Comparison of ENCODE assay signal across 8 cellular contexts in the genomic region with DNA sequence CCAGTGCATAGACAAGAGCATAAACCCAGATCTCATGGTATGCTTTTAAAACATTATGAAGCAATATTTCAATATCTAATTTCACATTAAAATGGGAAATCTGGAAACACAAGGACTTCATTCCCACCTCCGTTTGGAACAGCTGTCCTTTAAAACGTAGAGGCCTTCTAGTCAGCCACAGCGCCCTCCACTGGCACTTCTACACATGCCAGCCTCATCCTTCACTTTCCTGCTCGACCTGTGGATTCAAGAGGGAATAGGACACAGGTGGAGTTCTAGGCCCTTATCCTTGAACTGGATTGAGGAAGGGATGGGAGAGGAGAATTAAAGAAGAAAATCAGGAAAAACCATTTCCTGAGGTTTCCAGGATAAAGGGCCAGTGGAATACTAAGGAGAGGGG.
DNase-seq lines count a peak whose midpoint lies in the region; ATAC-seq and TF ChIP-seq lines count a peak whose summit lies in the region.

No MANE protein-coding gene starts in this region.

- peak; percentile 37 to 47 for TF ChIP-seq CTCF in mammary epithelial cell (conservative IDR thresholded peaks at IDR 0.05 in 1 of 2, IDR thresholded peaks at IDR 0.05 in 1 of 2; ENCODE audit: extremely low read depth in 1 of 2, insufficient read depth in 1 of 2, low read depth in 1 of 2, low read length in 2 of 2)
- peak; percentile 82 for TF ChIP-seq CTCF in neural progenitor cell (IDR thresholded peaks at IDR 0.05)

- H3K4me1 Mint-ChIP-seq in neural progenitor cell: peaks cover 60% of the 10 kb centered on the region

- peaks cover 6% of the 10 kb centered on the region for H3F3A ChIP-seq in neural progenitor cell (ENCODE audit: low read depth)

- no peak for ATAC-seq in activated CD4-positive, CD25-positive, alpha-beta regulatory T cell treated with anti-CD3 and anti-CD28 coated beads, Interleukin-2, amount 50 U/mL, for 24 hours

- no peaks in the 10 kb centered on the region for H3K9me3 Mint-ChIP-seq in neural progenitor cell

- BruUV-seq in mammary epithelial cell (replicated peaks; lab: Mats Ljungman, UMichigan): no TSS peak

- WGBS in mammary epithelial cell (ENCODE audit: low coverage, missing lambda C conversion rate): 75% methylated on average over 2 of the region's 4 CpGs

- H3K27me3 ChIP-seq in mammary epithelial cell (ENCODE audit: insufficient read depth, low read length) (no peaks in the 10 kb centered on the region), neural progenitor cell (no peaks in the 10 kb centered on the region)

- H4K20me1 ChIP-seq in mammary epithelial cell (ENCODE audit: insufficient read depth, low read length): no peaks in the 10 kb centered on the region
- H4K20me1 ChIP-seq in neural progenitor cell (ENCODE audit: low read depth): peaks cover 16% of the 10 kb centered on the region

- H3K4me3 Mint-ChIP-seq in neural progenitor cell: no peak overlapping the region

- no peak overlapping the region for H3K9ac ChIP-seq in mammary epithelial cell (ENCODE audit: insufficient read depth, low read length)
- no peak overlapping the region for H3K9ac ChIP-seq in neural progenitor cell

- no peak overlapping the region for H3K27ac Mint-ChIP-seq in neural progenitor cell

- in situ Hi-C loops in mammary epithelial cell (cut with MboI; ENCODE audit: low sequenced_read_pairs in 2 of 2): no loop called here

- DNase-seq in DMS53 (lab: John Stamatoyannopoulos, UW) (peak; percentile 44), DMS53 treated with DMSO at 0.1 percent for 48 hours (lab: John Stamatoyannopoulos, UW; ENCODE audit: unreplicated experiment) (no peak), mammary epithelial cell (no peak), neural progenitor cell (ENCODE audit: low spot score) (peak; percentile 71), 8988T (no peak), cerebellar nuclear complex (lab: John Stamatoyannopoulos, UW) (no peak)
- DNase-seq in Jurkat, Clone E6-1 (ENCODE audit: low read depth, low spot score): no peak

- CTCF ChIA-PET in mammary epithelial cell (lab: Charles Lee; ENCODE audit: low non-redundant PET): no interaction called here

- H2AFZ ChIP-seq in mammary epithelial cell (ENCODE audit: low read depth, low read length): no peak overlapping the region
- H2AFZ ChIP-seq in neural progenitor cell (replicated peaks): no peak overlapping the region

- H3K27ac ChIP-seq in mammary epithelial cell (ENCODE audit: insufficient read depth, low read depth, low read length) (no peak overlapping the region), neural progenitor cell (no peak overlapping the region)

- H3K79me2 ChIP-seq in mammary epithelial cell (ENCODE audit: insufficient read depth, low read length) (peaks cover 4% of the 10 kb centered on the region), neural progenitor cell (ENCODE audit: low read depth) (no peaks in the 10 kb centered on the region)

- H3K4me3 ChIP-seq in Jurkat, Clone E6-1 (ENCODE audit: low read length): peak overlapping the region; percentile 6
- H3K4me3 ChIP-seq in mammary epithelial cell (replicated peaks in 1 of 3; ENCODE audit: insufficient read depth in 1 of 3, low read depth in 2 of 3, low read length in 3 of 3) (no peak overlapping the region), neural progenitor cell (no peak overlapping the region)

- H3K4me2 ChIP-seq in mammary epithelial cell (ENCODE audit: insufficient read depth, low read depth, low read length) (no peak overlapping the region), neural progenitor cell (no peak overlapping the region)

- H3K36me3 ChIP-seq in mammary epithelial cell (ENCODE audit: insufficient read depth, low read length): no peaks in the 10 kb centered on the region
- no peaks in the 10 kb centered on the region for H3K36me3 ChIP-seq in neural progenitor cell

- H3K4me1 ChIP-seq in mammary epithelial cell (ENCODE audit: insufficient read depth, low read length): no peaks in the 10 kb centered on the region
- peaks cover 41% of the 10 kb centered on the region for H3K4me1 ChIP-seq in neural progenitor cell

- dilution Hi-C loops in mammary epithelial cell (cut with HindIII; ENCODE audit: low sequenced_read_pairs): no loop called here

- no peaks in the 10 kb centered on the region for H3K36me3 Mint-ChIP-seq in neural progenitor cell

- intact Hi-C loops in mammary epithelial cell (cut with micrococcal nuclease): no loop called here

- peaks cover 2% of the 10 kb centered on the region for H3K27me3 Mint-ChIP-seq in neural progenitor cell (ENCODE audit: insufficient read depth, low read depth)

- H3K9me3 ChIP-seq in mammary epithelial cell (replicated peaks; ENCODE audit: insufficient read depth, low read length) (no peaks in the 10 kb centered on the region), neural progenitor cell (ENCODE audit: low read depth) (no peaks in the 10 kb centered on the region)

Comparison
In these comparisons a context has a peak if more than half of its experiments do, and no peak if none do; other contexts are left out.
1. DNase-seq: peak in DMS53 (single experiment) and neural progenitor cell (single experiment); none in DMS53 treated with DMSO at 0.1 percent for 48 hours (single experiment), Jurkat, Clone E6-1 (single experiment), mammary epithelial cell (single experiment), 8988T (single experiment) and cerebellar nuclear complex (0 of 2).